Comparison of ENCODE assay signal across 8 cellular contexts in genomic region chr11:9266132-9266736, GRCh38. TPM values are rescaled to one million over a fixed set of nuclear protein-coding genes. Genes with fewer than 3 reads are reported as not detected.
A peak's percentile ranks its signal among the peaks of the same experiment; 100 is the strongest.
DNase-seq lines count a peak whose midpoint lies in the region; ATAC-seq lines count a peak whose summit lies in the region.

No MANE protein-coding gene starts in this region.

- H3K4me1 ChIP-seq in mesenchymal stem cell (ENCODE audit: control insufficient read depth, insufficient read depth, low read depth, low read length), result peaks cover 14% of the 10 kb centered on the region

- no peak overlapping the region for H3K4ac ChIP-seq in mesenchymal stem cell (ENCODE audit: low read depth in 1 of 2, low read length in 2 of 2)

- peak overlapping the region; percentile 8 for H3K4me2 ChIP-seq in mesenchymal stem cell (ENCODE audit: low read length, poor library complexity, severe bottlenecking)

- H3K27ac ChIP-seq in mesenchymal stem cell (ENCODE audit: low read length, poor library complexity, severe bottlenecking) (no peak overlapping the region), temporal lobe (ENCODE audit: low read depth, low read length) (peak overlapping the region; percentile 87)

- no peak overlapping the region for H2BK12ac ChIP-seq in mesenchymal stem cell (ENCODE audit: low read length in 2 of 2)

- H2AK5ac ChIP-seq in mesenchymal stem cell (ENCODE audit: low read length, severe bottlenecking), result peak overlapping the region; percentile 21

- no peak overlapping the region for H4K8ac ChIP-seq in mesenchymal stem cell (ENCODE audit: low read length)

- H3K23ac ChIP-seq in mesenchymal stem cell (ENCODE audit: low read length in 2 of 2), result no peak overlapping the region

- peaks cover 26% of the 10 kb centered on the region for H3K27me3 Mint-ChIP-seq in activated T-cell treated with anti-CD3 and anti-CD28 coated beads, Interleukin-2, amount 50 U/mL, for 72 hours (ENCODE audit: low read depth)
- no peaks in the 10 kb centered on the region for H3K27me3 Mint-ChIP-seq in activated naive CD8-positive, alpha-beta T cell

- H3K14ac ChIP-seq in mesenchymal stem cell (ENCODE audit: low read length in 2 of 2), result no peak overlapping the region

- no peak overlapping the region for H3K18ac ChIP-seq in mesenchymal stem cell (ENCODE audit: low read depth in 1 of 2, low read length in 2 of 2)

- H3K27me3 ChIP-seq in mesenchymal stem cell (ENCODE audit: control insufficient read depth in 1 of 2, insufficient read depth in 1 of 2, low read length in 2 of 2), result no peaks in the 10 kb centered on the region

- H3K36me3 ChIP-seq in mesenchymal stem cell (ENCODE audit: control insufficient read depth in 1 of 2, insufficient read depth in 2 of 2, low read depth in 1 of 2, low read length in 2 of 2), result no peaks in the 10 kb centered on the region

- H3K9ac ChIP-seq in mesenchymal stem cell (ENCODE audit: low read length), result peak overlapping the region; percentile 99

- peak overlapping the region; percentile 69 for H3K27ac Mint-ChIP-seq in activated T-cell treated with anti-CD3 and anti-CD28 coated beads, Interleukin-2, amount 50 U/mL, for 72 hours
- H3K27ac Mint-ChIP-seq in activated naive CD8-positive, alpha-beta T cell, result peak overlapping the region; percentile 86

- no peak for ATAC-seq in activated T-cell treated with anti-CD3 and anti-CD28 coated beads, Interleukin-2, amount 50 U/mL, for 72 hours (replicated peaks in 1 of 2)
- no peak for ATAC-seq in GM21423 (IDR thresholded peaks at IDR 0.05; ENCODE audit: unreplicated experiment)

- peak overlapping the region; percentile 87 to 90 for H3K4me3 Mint-ChIP-seq in activated T-cell treated with anti-CD3 and anti-CD28 coated beads, Interleukin-2, amount 50 U/mL, for 72 hours
- H3K4me3 Mint-ChIP-seq in activated naive CD8-positive, alpha-beta T cell, result peak overlapping the region; percentile 88

- H3K4me1 Mint-ChIP-seq in activated T-cell treated with anti-CD3 and anti-CD28 coated beads, Interleukin-2, amount 50 U/mL, for 72 hours (ENCODE audit: low read depth), result peaks cover 30% of the 10 kb centered on the region
- H3K4me1 Mint-ChIP-seq in activated naive CD8-positive, alpha-beta T cell (ENCODE audit: low read depth), result peaks cover 28% of the 10 kb centered on the region

- H3K9me3 ChIP-seq in mesenchymal stem cell (ENCODE audit: control insufficient read depth, low read length), result no peaks in the 10 kb centered on the region

- DNase-seq in activated T-cell treated with anti-CD3 and anti-CD28 coated beads, Interleukin-2, amount 50 U/mL, for 72 hours, result no peak
- no peak for DNase-seq in activated T-cell treated with anti-CD3 and anti-CD28 coated beads, Interleukin-2, amount 50 U/mL, for 1 hour
- DNase-seq in mesenchymal stem cell, result no peak
- DNase-seq in HT-29 (ENCODE audit: low spot score), result no peak
- no peak for DNase-seq in NCI-H446 treated with DMSO at 0.1 percent for 48 hours (lab: John Stamatoyannopoulos, UW)

- no peak overlapping the region for H2BK5ac ChIP-seq in mesenchymal stem cell (ENCODE audit: low read depth, low read length, poor library complexity, severe bottlenecking)

- no peak overlapping the region for H2BK120ac ChIP-seq in mesenchymal stem cell (ENCODE audit: low read depth, low read length)

- 90% methylated on average over 12 of the region's 13 CpGs for WGBS in mesenchymal stem cell

- H4K91ac ChIP-seq in mesenchymal stem cell (ENCODE audit: low read length), result no peak overlapping the region

- H3K79me1 ChIP-seq in mesenchymal stem cell (replicated peaks; ENCODE audit: low read length, poor library complexity, severe bottlenecking), result no peaks in the 10 kb centered on the region

- H3K36me3 Mint-ChIP-seq in activated T-cell treated with anti-CD3 and anti-CD28 coated beads, Interleukin-2, amount 50 U/mL, for 72 hours (ENCODE audit: insufficient read depth in 2 of 2), result peaks cover under 1 to 5% of the 10 kb centered on the region in 2 donors
- peaks cover 2% of the 10 kb centered on the region for H3K36me3 Mint-ChIP-seq in activated naive CD8-positive, alpha-beta T cell

- H3K4me3 ChIP-seq in mesenchymal stem cell (ENCODE audit: insufficient read depth in 1 of 2, low read depth in 1 of 2, low read length in 2 of 2), result peak overlapping the region in 1 of 2 experiments; percentile 91

- H3K9me3 Mint-ChIP-seq in activated T-cell treated with anti-CD3 and anti-CD28 coated beads, Interleukin-2, amount 50 U/mL, for 72 hours, result no peaks in the 10 kb centered on the region
- H3K9me3 Mint-ChIP-seq in activated naive CD8-positive, alpha-beta T cell (ENCODE audit: low read depth), result no peaks in the 10 kb centered on the region

- H2BK15ac ChIP-seq in mesenchymal stem cell (ENCODE audit: low read depth, poor library complexity, severe bottlenecking), result no peak overlapping the region

- H2AFZ ChIP-seq in mesenchymal stem cell (ENCODE audit: low read depth, low read length), result no peak overlapping the region

RNA-seq across cellular contexts. Expression of gene DENND5A, which starts 1.1 kb away (rescaled TPM):
- 10 to 100 TPM; 54.2 to 62.7 TPM for total RNA-seq in activated T-cell treated with anti-CD3 and anti-CD28 coated beads, Interleukin-2, amount 50 U/mL, for 72 hours
- polyA plus RNA-seq in mesenchymal stem cell (2013, experiment 1 of 2), result 55.3 TPM
- 56.6 TPM for polyA plus RNA-seq in mesenchymal stem cell (2013, experiment 2 of 2)
- total RNA-seq in temporal lobe, result 108 TPM
- total RNA-seq in HT-29 (2014; rRNA removed; shearing (Covaris generic)), result 6.2 and 8.0 TPM in 2 replicates

RNA-seq across cellular contexts. Expression of gene TMEM41B, which starts 48.2 kb away (rescaled TPM):
- total RNA-seq in activated T-cell treated with anti-CD3 and anti-CD28 coated beads, Interleukin-2, amount 50 U/mL, for 72 hours, result 10 to 100 TPM; 35.4 to 38.1 TPM
- 40.9 TPM for polyA plus RNA-seq in mesenchymal stem cell (2013, experiment 1 of 2)
- 42.9 TPM for polyA plus RNA-seq in mesenchymal stem cell (2013, experiment 2 of 2)
- 37.4 TPM for total RNA-seq in temporal lobe
- total RNA-seq in HT-29 (2014; rRNA removed; shearing (Covaris generic)), result 106 and 108 TPM in 2 replicates
